Comparison of ENCODE assay signal across 20 cellular contexts in genomic region chr17:27778193-27778592, GRCh38. TPM values are rescaled to one million over a fixed set of nuclear protein-coding genes. Genes with fewer than 3 reads are reported as not detected.
DNase-seq lines count a peak whose midpoint lies in the region; ATAC-seq and TF ChIP-seq lines count a peak whose summit lies in the region.
"Had no signal": no experiment of that assay in that cellular context is flagged by ENCODE, and none has a peak within 500 bp of the region (broad histone marks: within the 10 kb centered on the region; RNA-seq: fewer than 3 reads in every experiment).

No MANE protein-coding gene starts in this region.

- no peak overlapping the region for H3K4me3 Mint-ChIP-seq in GM23338
- H3K4me3 Mint-ChIP-seq in activated T-helper 17 cell treated with anti-CD3 and anti-CD28 coated beads, Interleukin-2, amount 50 U/mL, for 72 hours: no peak overlapping the region
- no peak overlapping the region for H3K4me3 Mint-ChIP-seq in activated CD8-positive, alpha-beta T cell treated with anti-CD3 and anti-CD28 coated beads, Interleukin-2, amount 10 ng/mL, durations not matched to agents 7 days and 5 days

- no peaks in the 10 kb centered on the region for H3K36me3 ChIP-seq in GM23338 (ENCODE audit: insufficient read depth)

- no peaks in the 10 kb centered on the region for H4K20me1 ChIP-seq in GM23338 (replicated peaks; ENCODE audit: insufficient read depth)

- no peaks in the 10 kb centered on the region for H3F3A ChIP-seq in GM23338 (replicated peaks; ENCODE audit: low read depth)

- peak; percentile 41 for DNase-seq in ACHN
- no peak for DNase-seq in GM23338 (ENCODE audit: low spot score)
- DNase-seq in fibroblast of the aortic adventitia (ENCODE audit: low read depth): peak; percentile 68
- no peak for DNase-seq in NCI-H446 (lab: John Stamatoyannopoulos, UW)
- no peak for DNase-seq in activated CD8-positive, alpha-beta T cell treated with anti-CD3 and anti-CD28 coated beads, Interleukin-2, amount 10 ng/mL, durations not matched to agents 7 days and 5 days
- DNase-seq: activated CD4-positive, alpha-beta T cell treated with anti-CD3 and anti-CD28 coated beads, Interleukin-2, amount 50 U/mL, for 48 hours; activated effector memory CD4-positive, alpha-beta T cell treated with anti-CD3 and anti-CD28 coated beads, Interleukin-2, amount 50 U/mL, for 16 hours; central memory CD4-positive, alpha-beta T cell; DMS153; erythroblast; NCI-H1048; NCI-H526 treated with DMSO at 0.1 percent for 48 hours; stimulated activated CD4-positive, alpha-beta T cell treated with anti-CD3 and anti-CD28 coated beads, Interleukin-15, amount 100 ng/mL, for 24 hours; trophoblast cell had no signal

- TF ChIP-seq CTCF in GM23338 (conservative IDR thresholded peaks at IDR 0.05; ENCODE audit: low read depth in 2 of 2) (no peak), fibroblast of the aortic adventitia (IDR thresholded peaks at IDR 0.05; ENCODE audit: insufficient read depth, low read length) (no peak)

- peaks cover 11% of the 10 kb centered on the region for H3K27me3 Mint-ChIP-seq in GM23338 (ENCODE audit: insufficient read depth, low read depth, poor library complexity)
- peaks cover 12% of the 10 kb centered on the region for H3K27me3 Mint-ChIP-seq in activated T-helper 17 cell treated with anti-CD3 and anti-CD28 coated beads, Interleukin-2, amount 50 U/mL, for 72 hours
- no peaks in the 10 kb centered on the region for H3K27me3 Mint-ChIP-seq in activated CD8-positive, alpha-beta T cell treated with anti-CD3 and anti-CD28 coated beads, Interleukin-2, amount 10 ng/mL, durations not matched to agents 7 days and 5 days (ENCODE audit: low read depth)

- in situ Hi-C loops in ACHN (cut with HindIII; ENCODE audit: low pct_ligation_motif_present, low pct_unique_long_range_greater_than_20kb, low sequenced_read_pairs): no loop called here

- no peak overlapping the region for H2AFZ ChIP-seq in GM23338

- no peaks in the 10 kb centered on the region; the same call in 2 of the 3 replicates for H3K36me3 Mint-ChIP-seq in GM23338 (ENCODE audit: low read depth)
- H3K36me3 Mint-ChIP-seq in activated T-helper 17 cell treated with anti-CD3 and anti-CD28 coated beads, Interleukin-2, amount 50 U/mL, for 72 hours (ENCODE audit: low read depth): no peaks in the 10 kb centered on the region
- no peaks in the 10 kb centered on the region for H3K36me3 Mint-ChIP-seq in activated CD8-positive, alpha-beta T cell treated with anti-CD3 and anti-CD28 coated beads, Interleukin-2, amount 10 ng/mL, durations not matched to agents 7 days and 5 days (ENCODE audit: low read depth)

- H3K4me3 ChIP-seq in GM23338 (no peak overlapping the region), fibroblast of the aortic adventitia (ENCODE audit: low read depth, low read length) (no peak overlapping the region)

- peaks cover 6% of the 10 kb centered on the region; the same call in 1 of the 2 replicates for H3K4me1 ChIP-seq in GM23338 (ENCODE audit: insufficient read depth)

- H3K4me2 ChIP-seq in GM23338: no peak overlapping the region

- ATAC-seq in GM23338 (no peak), HG02588 (IDR thresholded peaks at IDR 0.05; ENCODE audit: unreplicated experiment) (no peak), HG02798 (IDR thresholded peaks at IDR 0.05; ENCODE audit: poor library complexity, unreplicated experiment) (no peak)
- ATAC-seq in activated T-helper 17 cell treated with anti-CD3 and anti-CD28 coated beads, Interleukin-2, amount 50 U/mL, for 72 hours (replicated peaks): peak; percentile 47
- no peak for ATAC-seq in activated CD8-positive, alpha-beta T cell treated with anti-CD3 and anti-CD28 coated beads, Interleukin-2, amount 10 ng/mL, durations not matched to agents 7 days and 5 days

- no peak overlapping the region for H3K27ac ChIP-seq in GM23338 (ENCODE audit: low read depth)
- H3K27ac ChIP-seq: HL-60 had no signal

- CTCF ChIA-PET in activated CD8-positive, alpha-beta T cell treated with anti-CD3 and anti-CD28 coated beads, Interleukin-2, amount 10 ng/mL, durations not matched to agents 7 days and 5 days (lab: Charles Lee): interaction anchor here (1.1 to 1.4 kb wide), 6 partner anchors 20 to 115 kb away, joined by 3 to 6 read pairs (median 4); no protein-coding TSS in a partner anchor

- peaks cover 15% of the 10 kb centered on the region for H3K4me1 Mint-ChIP-seq in GM23338
- no peaks in the 10 kb centered on the region for H3K4me1 Mint-ChIP-seq in activated T-helper 17 cell treated with anti-CD3 and anti-CD28 coated beads, Interleukin-2, amount 50 U/mL, for 72 hours
- no peaks in the 10 kb centered on the region for H3K4me1 Mint-ChIP-seq in activated CD8-positive, alpha-beta T cell treated with anti-CD3 and anti-CD28 coated beads, Interleukin-2, amount 10 ng/mL, durations not matched to agents 7 days and 5 days (ENCODE audit: low read depth)

- no peaks in the 10 kb centered on the region for H3K9me2 ChIP-seq in GM23338 (ENCODE audit: insufficient read depth)

- H3K9me3 Mint-ChIP-seq in GM23338: no peaks in the 10 kb centered on the region; the same call in 2 of the 3 replicates
- no peaks in the 10 kb centered on the region for H3K9me3 Mint-ChIP-seq in activated T-helper 17 cell treated with anti-CD3 and anti-CD28 coated beads, Interleukin-2, amount 50 U/mL, for 72 hours
- no peaks in the 10 kb centered on the region for H3K9me3 Mint-ChIP-seq in activated CD8-positive, alpha-beta T cell treated with anti-CD3 and anti-CD28 coated beads, Interleukin-2, amount 10 ng/mL, durations not matched to agents 7 days and 5 days (ENCODE audit: insufficient read depth)

- POLR2A ChIA-PET in activated CD8-positive, alpha-beta T cell treated with anti-CD3 and anti-CD28 coated beads, Interleukin-2, amount 10 ng/mL, durations not matched to agents 7 days and 5 days (lab: Charles Lee): no interaction called here

- H3K27me3 ChIP-seq in GM23338 (ENCODE audit: insufficient read depth): no peaks in the 10 kb centered on the region

- H3K79me2 ChIP-seq in GM23338 (replicated peaks; ENCODE audit: insufficient read depth): no peaks in the 10 kb centered on the region

- H3K27ac Mint-ChIP-seq in GM23338: peak overlapping the region; percentile 73
- H3K27ac Mint-ChIP-seq in activated T-helper 17 cell treated with anti-CD3 and anti-CD28 coated beads, Interleukin-2, amount 50 U/mL, for 72 hours: no peak overlapping the region
- no peak overlapping the region for H3K27ac Mint-ChIP-seq in activated CD8-positive, alpha-beta T cell treated with anti-CD3 and anti-CD28 coated beads, Interleukin-2, amount 10 ng/mL, durations not matched to agents 7 days and 5 days

TF ChIP-seq in GM23338, 12 proteins besides CTCF, POLR2A, EP300 and RAD21:
- TF ChIP-seq ETS1 (IDR thresholded peaks at IDR 0.05) (no peak), JUNB (IDR thresholded peaks at IDR 0.05; ENCODE audit: unreplicated experiment) (no peak), POLR2AphosphoS5 (IDR thresholded peaks at IDR 0.05; ENCODE audit: low read depth) (no peak)

RNA-seq across cellular contexts. Expression of gene NOS2, which starts 22.1 kb away (rescaled TPM):
- 1.8 and 2.7 TPM in 2 replicates for total RNA-seq in GM23338 (2014; rRNA removed; shearing (Covaris generic))
- 0.44 and 0.57 TPM in 2 replicates for polyA plus RNA-seq in GM23338 (2016; fragmentation: Nextera tagmentation; extraction: Ambion mirVana)
- total RNA-seq in activated T-helper 17 cell treated with anti-CD3 and anti-CD28 coated beads, Interleukin-2, amount 50 U/mL, for 72 hours: not detected
- 0.16 TPM in 1 of 2 replicates, not detected in the other for total RNA-seq in fibroblast of the aortic adventitia (ENCODE audit: low replicate concordance)
- not detected for total RNA-seq in activated CD8-positive, alpha-beta T cell treated with anti-CD3 and anti-CD28 coated beads, Interleukin-2, amount 10 ng/mL, durations not matched to agents 7 days and 5 days
- total RNA-seq: osteocyte had no signal
- polyA plus RNA-seq: AG04450 had no signal

Comparison
In these comparisons a context has a peak if more than half of its experiments do, and no peak if none do; other contexts are left out.
1. DNase-seq: peak in ACHN (single experiment) and fibroblast of the aortic adventitia (single experiment); none in GM23338 (single experiment), NCI-H446 (0 of 2) and activated CD8-positive, alpha-beta T cell treated with anti-CD3 and anti-CD28 coated beads, Interleukin-2, amount 10 ng/mL, durations not matched to agents 7 days and 5 days (single experiment).